In genomic region chr10:24724381-24725228, GRCh38 we compare ENCODE assay signal across 8 cellular contexts. TPM values are rescaled to one million over a fixed set of nuclear protein-coding genes. Genes with fewer than 3 reads are reported as not detected.
DNase-seq lines count a peak whose midpoint lies in the region; ATAC-seq and TF ChIP-seq lines count a peak whose summit lies in the region.

No MANE protein-coding gene starts in this region.

- H3K27me3 Mint-ChIP-seq in activated B cell treated with CpG ODN at 0.5 μM for 24 hours = peaks cover 3% of the 10 kb centered on the region

- peak; percentile 84 for DNase-seq in AG09309 (ENCODE audit: low read depth)
- DNase-seq in NCI-H226 = peak; percentile 92
- DNase-seq in activated B cell treated with CpG ODN at 0.5 μM for 24 hours = peak; percentile 88
- DNase-seq in caudate nucleus (lab: John Stamatoyannopoulos, UW) = peak; percentile 82 to 100 (median 98)
- DNase-seq in inferior parietal cortex (ENCODE audit: extremely low spot score) = peak; percentile 98
- peak; percentile 93 for DNase-seq in smooth muscle cell of the brain vasculature (ENCODE audit: low read depth, low spot score)

- H3K4me1 Mint-ChIP-seq in activated B cell treated with CpG ODN at 0.5 μM for 24 hours = peaks cover 28% of the 10 kb centered on the region

- H3K27ac ChIP-seq in caudate nucleus (ENCODE audit: low read depth, low read length) = peak overlapping the region; percentile 99

- intact Hi-C loops in activated B cell treated with CpG ODN at 0.5 μM for 24 hours (cut with micrococcal nuclease) = loop anchor here (1.0 to 5.0 kb wide), 7 partner anchors 81 to 1287 kb away; partner anchors contain the start of genes ENKUR, OTUD1, PRTFDC1 and THNSL1

- POLR2A ChIA-PET in activated B cell treated with CpG ODN at 0.5 μM for 24 hours (lab: Charles Lee) = interaction anchor here (0.5 to 1.9 kb wide), 5 partner anchors 8 to 501 kb away, joined by 3 to 8 read pairs (median 3); partner anchors contain the start of genes ENKUR, PRTFDC1 and THNSL1

- H3K4me3 Mint-ChIP-seq in activated B cell treated with CpG ODN at 0.5 μM for 24 hours = peak overlapping the region; percentile 91

- no peak for TF ChIP-seq CTCF in AG09309 (IDR thresholded peaks at IDR 0.05; ENCODE audit: control insufficient read depth, insufficient read depth, low read depth, low read length, missing control alignments)
- no peak for TF ChIP-seq CTCF in activated B cell treated with CpG ODN at 0.5 μM for 24 hours (IDR thresholded peaks at IDR 0.05)

- peak overlapping the region; percentile 87 for H3K27ac Mint-ChIP-seq in activated B cell treated with CpG ODN at 0.5 μM for 24 hours

- H3K9me3 Mint-ChIP-seq in activated B cell treated with CpG ODN at 0.5 μM for 24 hours = no peaks in the 10 kb centered on the region

- H3K4me3 ChIP-seq in AG09309 (ENCODE audit: control insufficient read depth, low read depth, low read length) = peak overlapping the region; percentile 83

- H3K36me3 Mint-ChIP-seq in activated B cell treated with CpG ODN at 0.5 μM for 24 hours (ENCODE audit: low read depth) = peaks cover 4% of the 10 kb centered on the region

- peak; percentile 81 for ATAC-seq in GM19023 (IDR thresholded peaks at IDR 0.05; ENCODE audit: unreplicated experiment)
- ATAC-seq in HG03196 (IDR thresholded peaks at IDR 0.05; ENCODE audit: unreplicated experiment) = peak; percentile 84
- peak; percentile 88 for ATAC-seq in activated B cell treated with CpG ODN at 0.5 μM for 24 hours (ENCODE audit: low read depth)

- CTCF ChIA-PET in activated B cell treated with CpG ODN at 0.5 μM for 24 hours (lab: Charles Lee) = interaction anchor here (1.0 kb wide), 2 partner anchors 55 to 82 kb away, joined by 3 to 4 read pairs; no protein-coding TSS in a partner anchor

RNA-seq across cellular contexts. Expression of gene ARHGAP21, which starts 0.9 kb away (rescaled TPM):
- 16.8 and 20.8 TPM in 2 replicates for total RNA-seq in activated B cell treated with CpG ODN at 0.5 μM for 24 hours

Comparison
In these comparisons a context has a peak if more than half of its experiments do, and no peak if none do; other contexts are left out.
1. Peak in every context shown above with its lines: DNase-seq, ATAC-seq, H3K4me3 ChIP-seq and H3K27ac ChIP-seq.